ENCODE assay signal across 18 cellular contexts in genomic region chr9:23686896-23687295, GRCh38.
A peak's percentile ranks its signal among the peaks of the same experiment; 100 is the strongest.
DNase-seq lines count a peak whose midpoint lies in the region; ATAC-seq, FAIRE-seq and TF ChIP-seq lines count a peak whose summit lies in the region.
"Had no signal": no experiment of that assay in that cellular context is flagged by ENCODE, and none has a peak within 500 bp of the region (broad histone marks: within the 10 kb centered on the region; RNA-seq: fewer than 3 reads in every experiment).

No MANE protein-coding gene starts in this region.

- POLR2A ChIA-PET in PC-9 (lab: Charles Lee; ENCODE audit: unreplicated experiment) = no interaction called here

- H3F3A ChIP-seq in PC-9 (ENCODE audit: insufficient read depth, low read depth) = 0 out of 2 replicates have a peak, but pooled peaks cover 10% of the 10 kb centered on the region

- H3K4me1 ChIP-seq in PC-9 (replicated peaks; ENCODE audit: insufficient read depth) (peaks cover 38% of the 10 kb centered on the region), astrocyte (ENCODE audit: insufficient read depth, low read length) (peaks cover 21% of the 10 kb centered on the region), foreskin keratinocyte (peaks cover 29% of the 10 kb centered on the region)

- H3K36me3 ChIP-seq in PC-9 (ENCODE audit: low read depth) (no peaks in the 10 kb centered on the region), astrocyte (ENCODE audit: insufficient read depth, low read length) (no peaks in the 10 kb centered on the region)

- no peaks in the 10 kb centered on the region for H3K9me3 Mint-ChIP-seq in astrocyte (ENCODE audit: unreplicated experiment)

- TF ChIP-seq CTCF in PC-9 (conservative IDR thresholded peaks at IDR 0.05) (no peak), astrocyte (IDR thresholded peaks at IDR 0.05; ENCODE audit: insufficient read depth, low read depth, low read length) (no peak), foreskin keratinocyte (conservative IDR thresholded peaks at IDR 0.05) (no peak)

- DNase-seq in A172 (ENCODE audit: low spot score) = peak; percentile 25
- DNase-seq in PC-9 = no peak
- peak; percentile 43 for DNase-seq in astrocyte (ENCODE audit: low read depth)
- peak in 1 of 2 donors; percentile 15 for DNase-seq in foreskin keratinocyte
- DNase-seq in SHP77 (lab: John Stamatoyannopoulos, UW) = no peak
- no peak for DNase-seq in NCI-H82 (lab: John Stamatoyannopoulos, UW)
- no peak for DNase-seq in epidermal melanocyte (ENCODE audit: insufficient read length, low spot score)
- no peak for DNase-seq in left lobe of liver (ENCODE audit: low spot score)
- DNase-seq: 8988T; ACHN; C1 segment of cervical spinal cord; CD4-positive, alpha-beta T cell; HCEC 1CT; HFFc6 had no signal

- no peaks in the 10 kb centered on the region for H3K9me2 ChIP-seq in PC-9 (ENCODE audit: insufficient read depth)

- H3K79me2 ChIP-seq in PC-9 (ENCODE audit: low read depth) (no peaks in the 10 kb centered on the region), astrocyte (ENCODE audit: insufficient read depth, low read length) (no peaks in the 10 kb centered on the region)

- FAIRE-seq in astrocyte (lab: Jason Lieb, UNC) = no peak
- FAIRE-seq: GM18507, H1 had no signal

- H3K27ac Mint-ChIP-seq in astrocyte (ENCODE audit: unreplicated experiment) = peak overlapping the region; percentile 14
- H3K27ac Mint-ChIP-seq: B cell; CD4-positive, alpha-beta T cell; HFFc6 had no signal

- peaks cover 42% of the 10 kb centered on the region for H3K4me1 Mint-ChIP-seq in astrocyte (ENCODE audit: low read depth, unreplicated experiment)
- H3K4me1 Mint-ChIP-seq: B cell had no signal

- BruUV-seq in PC-9 (replicated peaks; lab: Mats Ljungman, UMichigan) = no TSS peak

- no peak overlapping the region for H3K9ac ChIP-seq in astrocyte (ENCODE audit: low read length)

- no peaks in the 10 kb centered on the region for H3K27me3 Mint-ChIP-seq in astrocyte (ENCODE audit: low read depth, unreplicated experiment)
- H3K27me3 Mint-ChIP-seq: B cell; CD4-positive, alpha-beta T cell had no signal

- H3K27me3 ChIP-seq in PC-9 (ENCODE audit: insufficient read depth, low read depth) = no peaks in the 10 kb centered on the region
- no peaks in the 10 kb centered on the region for H3K27me3 ChIP-seq in astrocyte (ENCODE audit: insufficient read depth, low read length)
- H3K27me3 ChIP-seq in foreskin keratinocyte = no peaks in the 10 kb centered on the region

- no peak for ATAC-seq in foreskin keratinocyte
- no peak for ATAC-seq in left lobe of liver

- H3K36me3 Mint-ChIP-seq in astrocyte (ENCODE audit: low read depth, unreplicated experiment) = no peaks in the 10 kb centered on the region

- intact Hi-C loops in PC-9 (cut with micrococcal nuclease; ENCODE audit: unreplicated experiment) = no loop called here

- no peak overlapping the region for H3K4me2 ChIP-seq in PC-9
- peak overlapping the region; percentile 40 for H3K4me2 ChIP-seq in astrocyte (ENCODE audit: low read length)

- H3K4me3 ChIP-seq in PC-9 (no peak overlapping the region), astrocyte (ENCODE audit: insufficient read depth, low read depth, low read length) (no peak overlapping the region)

- H4K20me1 ChIP-seq in PC-9 (ENCODE audit: insufficient read depth) (no peaks in the 10 kb centered on the region), astrocyte (ENCODE audit: insufficient read depth, low read length) (no peaks in the 10 kb centered on the region)

- H3K27ac ChIP-seq in PC-9 (peak overlapping the region; percentile 39; the same call in 1 of the 2 replicates), astrocyte (ENCODE audit: low read depth, low read length) (no peak overlapping the region), foreskin keratinocyte (peak overlapping the region; percentile 17)
- H3K27ac ChIP-seq: HL-60 had no signal

- CTCF ChIA-PET in PC-9 (lab: Charles Lee) = no interaction called here

- H3K9me3 ChIP-seq in PC-9 (ENCODE audit: insufficient read depth, low read depth) = no peaks in the 10 kb centered on the region
- no peaks in the 10 kb centered on the region for H3K9me3 ChIP-seq in astrocyte (ENCODE audit: insufficient read depth, low read depth, low read length)

- H3K4me3 Mint-ChIP-seq in astrocyte (ENCODE audit: unreplicated experiment) = no peak overlapping the region
- H3K4me3 Mint-ChIP-seq: B cell; CD4-positive, alpha-beta T cell; HFFc6 had no signal

- H2AFZ ChIP-seq in PC-9 (no peak overlapping the region), astrocyte (ENCODE audit: low read depth, low read length) (no peak overlapping the region)

Comparison
In these comparisons a context has a peak if more than half of its experiments do, and no peak if none do; other contexts are left out.
1. DNase-seq: peak in A172 (single experiment) and astrocyte (single experiment); none in PC-9 (0 of 2), SHP77 (0 of 2), NCI-H82 (single experiment), epidermal melanocyte (single experiment) and left lobe of liver (single experiment).